ENCODE assay signal across 13 cellular contexts in genomic region chr6:151070666-151071065, GRCh38.
DNase-seq lines count a peak whose midpoint lies in the region; ATAC-seq and TF ChIP-seq lines count a peak whose summit lies in the region.
"Had no signal": no experiment of that assay in that cellular context is flagged by ENCODE, and none has a peak within 500 bp of the region (broad histone marks: within the 10 kb centered on the region; RNA-seq: fewer than 3 reads in every experiment).

No MANE protein-coding gene starts in this region.

- H3K4me3 ChIP-seq in SK-N-SH (ENCODE audit: low read depth in 2 of 2, low read length in 1 of 2): no peak overlapping the region
- H3K4me3 ChIP-seq in duodenal mucosa (ENCODE audit: low read depth in 1 of 2, low read length in 2 of 2): no peak overlapping the region
- H3K4me3 ChIP-seq in lung: no peak overlapping the region
- H3K4me3 ChIP-seq in mesendoderm (ENCODE audit: low read length): no peak overlapping the region

- peaks cover 11% of the 10 kb centered on the region for H3K9me3 Mint-ChIP-seq in type B pancreatic cell

- POLR2A ChIA-PET in SK-N-SH (lab: Yijun Ruan, JAX): no interaction called here

- H3F3A ChIP-seq in SK-N-SH (replicated peaks; ENCODE audit: insufficient read depth): peaks cover 46% of the 10 kb centered on the region

- no peak overlapping the region for H3K4me3 Mint-ChIP-seq in type B pancreatic cell
- H3K4me3 Mint-ChIP-seq: activated T-helper 17 cell treated with anti-CD3 and anti-CD28 coated beads, Interleukin-2, amount 50 U/mL, for 72 hours had no signal

- no peak overlapping the region for H3K4ac ChIP-seq in mesendoderm (ENCODE audit: low read depth, low read length)

- H3K36me3 ChIP-seq in SK-N-SH (replicated peaks in 1 of 2; ENCODE audit: control insufficient read depth in 1 of 2, insufficient read depth in 2 of 2, low read length in 1 of 2) (peaks cover 5 to 49% of the 10 kb centered on the region in 2 experiments), duodenal mucosa (ENCODE audit: control insufficient read depth in 1 of 2, insufficient read depth in 2 of 2, low read length in 2 of 2) (no peaks in the 10 kb centered on the region), lung (ENCODE audit: control insufficient read depth in 2 of 2, insufficient read depth in 2 of 2, low read length in 2 of 2) (no peaks in the 10 kb centered on the region), mesendoderm (ENCODE audit: control insufficient read depth, insufficient read depth, low read length) (no peaks in the 10 kb centered on the region)
- H3K36me3 ChIP-seq: neutrophil had no signal

- H3K18ac ChIP-seq in mesendoderm (ENCODE audit: low read length): no peak overlapping the region

- H3K4me2 ChIP-seq in SK-N-SH (0 out of 2 replicates have a peak overlapping the region, but pooled peaks have one; percentile 5), mesendoderm (ENCODE audit: low read length) (no peak overlapping the region)

- no peak overlapping the region for H2BK120ac ChIP-seq in mesendoderm (ENCODE audit: low read depth, low read length)

- no peak overlapping the region for H3K23ac ChIP-seq in mesendoderm (ENCODE audit: low read length)

- no peak overlapping the region for H2AK5ac ChIP-seq in mesendoderm (ENCODE audit: low read length)

- no peak for TF ChIP-seq EP300 in SK-N-SH (IDR thresholded peaks at IDR 0.05; ENCODE audit: borderline replicate concordance in 1 of 2, low read depth in 1 of 2, low read length in 1 of 2)

- H3K9ac ChIP-seq in SK-N-SH (peak overlapping the region; percentile 41; the same call in 1 of the 2 replicates), duodenal mucosa (ENCODE audit: low read depth in 1 of 2, low read length in 2 of 2) (no peak overlapping the region), mesendoderm (ENCODE audit: low read length) (no peak overlapping the region)

- CTCF ChIA-PET in SK-N-SH (lab: Yijun Ruan, JAX): no interaction called here

- H2AFZ ChIP-seq in SK-N-SH (ENCODE audit: low read depth): no peak overlapping the region

- H3K79me2 ChIP-seq in SK-N-SH (ENCODE audit: insufficient read depth) (peaks cover 11% of the 10 kb centered on the region), mesendoderm (ENCODE audit: control insufficient read depth, insufficient read depth, low read length) (no peaks in the 10 kb centered on the region)

- H3K27ac ChIP-seq in SK-N-SH (ENCODE audit: low read depth in 2 of 2, low read length in 1 of 2): peak overlapping the region in 1 of 2 experiments; percentile 98; a peak in 3 of 4 replicates
- peak overlapping the region; percentile 4 for H3K27ac ChIP-seq in duodenal mucosa (ENCODE audit: low read depth, low read length)
- peak overlapping the region; percentile 24 to 39 for H3K27ac ChIP-seq in lung (ENCODE audit: low read depth in 1 of 2, low read length in 1 of 2)
- H3K27ac ChIP-seq in mesendoderm (ENCODE audit: low read depth, low read length): no peak overlapping the region
- H3K27ac ChIP-seq: 22Rv1, neutrophil had no signal

- no peak for TF ChIP-seq CTCF in SK-N-SH (IDR thresholded peaks at IDR 0.05)
- TF ChIP-seq CTCF in lung (IDR thresholded peaks at IDR 0.05; ENCODE audit: control extremely low read depth, extremely low read depth): no peak
- TF ChIP-seq CTCF in type B pancreatic cell (conservative IDR thresholded peaks at IDR 0.05): no peak

- WGBS in SK-N-SH (ENCODE audit: low lambda C conversion rate): 85% methylated on average over 2 of the region's 2 CpGs
- 75 to 89% methylated on average over 2 of the region's 2 CpGs for WGBS in lung, 2 donors
- no CpG with 5 or more reads among the region's 2 CpGs for WGBS in mesendoderm (ENCODE audit: extremely low coverage, insufficient coverage, low lambda C conversion rate)

- peak overlapping the region; percentile 37 for H3K27ac Mint-ChIP-seq in type B pancreatic cell
- H3K27ac Mint-ChIP-seq: activated T-helper 17 cell treated with anti-CD3 and anti-CD28 coated beads, Interleukin-2, amount 50 U/mL, for 72 hours had no signal

- H3K4me1 ChIP-seq in SK-N-SH (ENCODE audit: control insufficient read depth in 1 of 2, insufficient read depth in 2 of 2, low read depth in 1 of 2, low read length in 1 of 2) (peaks cover 10 to 21% of the 10 kb centered on the region in 2 experiments), duodenal mucosa (ENCODE audit: control insufficient read depth in 1 of 2, insufficient read depth in 2 of 2, low read length in 2 of 2) (peaks cover 8 to 17% of the 10 kb centered on the region in 2 donors), lung (ENCODE audit: control insufficient read depth in 2 of 2, insufficient read depth in 2 of 2, low read length in 2 of 2) (peaks cover 7 to 15% of the 10 kb centered on the region in 2 donors), mesendoderm (ENCODE audit: control insufficient read depth, low read depth, low read length) (no peaks in the 10 kb centered on the region)

- ATAC-seq in SK-N-SH treated with all-trans-retinoic acid at 6 μM for 48 hours (no peak), lung (ENCODE audit: insufficient read depth, low FRiP score) (no peak)
- ATAC-seq: activated T-helper 17 cell treated with anti-CD3 and anti-CD28 coated beads, Interleukin-2, amount 50 U/mL, for 72 hours had no signal

- H3K9me2 ChIP-seq in SK-N-SH: no peaks in the 10 kb centered on the region

- H4K20me1 ChIP-seq in SK-N-SH (ENCODE audit: insufficient read depth): no peaks in the 10 kb centered on the region

- H3K56ac ChIP-seq in mesendoderm (ENCODE audit: low read length): no peak overlapping the region

- peaks cover 17% of the 10 kb centered on the region for H3K36me3 Mint-ChIP-seq in type B pancreatic cell

- no peak overlapping the region for H4K5ac ChIP-seq in mesendoderm (ENCODE audit: low read length)

- no peaks in the 10 kb centered on the region for H3K79me1 ChIP-seq in mesendoderm (ENCODE audit: low read length)

- H3K4me1 Mint-ChIP-seq in type B pancreatic cell (ENCODE audit: unreplicated experiment): peaks cover 28% of the 10 kb centered on the region
- H3K4me1 Mint-ChIP-seq: activated T-helper 17 cell treated with anti-CD3 and anti-CD28 coated beads, Interleukin-2, amount 50 U/mL, for 72 hours had no signal

- H3K27me3 ChIP-seq in SK-N-SH (ENCODE audit: insufficient read depth): no peaks in the 10 kb centered on the region
- H3K27me3 ChIP-seq in duodenal mucosa (ENCODE audit: control insufficient read depth in 1 of 2, insufficient read depth in 2 of 2, low read length in 2 of 2): no peaks in the 10 kb centered on the region
- no peaks in the 10 kb centered on the region for H3K27me3 ChIP-seq in lung (ENCODE audit: control insufficient read depth, insufficient read depth)
- H3K27me3 ChIP-seq in mesendoderm (ENCODE audit: insufficient read depth, low read length, poor library complexity): no peaks in the 10 kb centered on the region
- H3K27me3 ChIP-seq: neutrophil had no signal

- H3K27me3 Mint-ChIP-seq in type B pancreatic cell: no peaks in the 10 kb centered on the region
- H3K27me3 Mint-ChIP-seq: activated T-helper 17 cell treated with anti-CD3 and anti-CD28 coated beads, Interleukin-2, amount 50 U/mL, for 72 hours had no signal

- TF ChIP-seq RAD21 in SK-N-SH (IDR thresholded peaks at IDR 0.05; ENCODE audit: low read length): no peak

- no peak overlapping the region for H2BK15ac ChIP-seq in mesendoderm (replicated peaks; ENCODE audit: low read depth)

- no peak overlapping the region for H2BK5ac ChIP-seq in mesendoderm (ENCODE audit: low read length)

- H4K8ac ChIP-seq in mesendoderm (ENCODE audit: low read depth, low read length): no peak overlapping the region

- H3K9me3 ChIP-seq in SK-N-SH (0 out of 2 replicates have a peak, but pooled peaks cover 9% of the 10 kb centered on the region), duodenal mucosa (ENCODE audit: control insufficient read depth in 1 of 2, low read length in 2 of 2) (no peaks in the 10 kb centered on the region), lung (ENCODE audit: control insufficient read depth in 2 of 2, insufficient read depth in 1 of 2, low read length in 1 of 2) (peaks cover 0 to 2% of the 10 kb centered on the region in 2 donors)
- H3K9me3 ChIP-seq: neutrophil had no signal

- DNase-seq in SK-N-SH: no peak
- DNase-seq in lung (ENCODE audit: low spot score): no peak
- DNase-seq in type B pancreatic cell (ENCODE audit: extremely low spot score, unreplicated experiment): no peak
- no peak for DNase-seq in middle frontal gyrus (ENCODE audit: extremely low spot score, low spot score)
- no peak for DNase-seq in NCI-H187 treated with DMSO at 0.1 percent for 48 hours (lab: John Stamatoyannopoulos, UW)
- DNase-seq in mesendoderm: no peak
- DNase-seq: activated CD4-positive, CD25-positive, alpha-beta regulatory T cell; cortex of kidney had no signal

TF ChIP-seq in SK-N-SH, 30 proteins besides CTCF, POLR2A, EP300 and RAD21 (continues in another document):
- TF ChIP-seq FOXM1 (IDR thresholded peaks at IDR 0.05; ENCODE audit: low read depth): no peak
- TF ChIP-seq GABPA (IDR thresholded peaks at IDR 0.05; ENCODE audit: low read depth): no peak
- no peak for TF ChIP-seq USF1 (IDR thresholded peaks at IDR 0.05; ENCODE audit: borderline replicate concordance, low read depth)
- no peak for TF ChIP-seq NRF1 (IDR thresholded peaks at IDR 0.05; ENCODE audit: low read depth, low read length)
- no peak for TF ChIP-seq MEF2A (IDR thresholded peaks at IDR 0.05; ENCODE audit: borderline replicate concordance, low read depth)
- no peak for TF ChIP-seq JUND (IDR thresholded peaks at IDR 0.05)
- TF ChIP-seq YY1 (IDR thresholded peaks at IDR 0.05; ENCODE audit: low read depth): no peak

TF ChIP-seq in SK-N-SH treated with all-trans-retinoic acid at 6 μM for 48 hours, 23 proteins besides CTCF, POLR2A, EP300 and RAD21 (continues in another document):
- no peak for TF ChIP-seq RARB (CRISPR knock-in tag; IDR thresholded peaks at IDR 0.05)
- no peak for TF ChIP-seq ARNTL (CRISPR knock-in tag; IDR thresholded peaks at IDR 0.05; ENCODE audit: borderline replicate concordance, low read depth)
- no peak for TF ChIP-seq GLIS3 (CRISPR knock-in tag; IDR thresholded peaks at IDR 0.05)
- TF ChIP-seq ZFP3 (CRISPR knock-in tag; IDR thresholded peaks at IDR 0.05): no peak
- TF ChIP-seq POU6F1 (CRISPR knock-in tag; IDR thresholded peaks at IDR 0.05; ENCODE audit: borderline replicate concordance, low read depth): no peak
- TF ChIP-seq ISL1 (CRISPR knock-in tag; IDR thresholded peaks at IDR 0.05): no peak
- no peak for TF ChIP-seq OSR1 (CRISPR knock-in tag; IDR thresholded peaks at IDR 0.05)
- no peak for TF ChIP-seq TCF4 (CRISPR knock-in tag; IDR thresholded peaks at IDR 0.05; ENCODE audit: borderline replicate concordance)
